Comparison of ENCODE assay signal across 8 cellular contexts in the genomic region with DNA sequence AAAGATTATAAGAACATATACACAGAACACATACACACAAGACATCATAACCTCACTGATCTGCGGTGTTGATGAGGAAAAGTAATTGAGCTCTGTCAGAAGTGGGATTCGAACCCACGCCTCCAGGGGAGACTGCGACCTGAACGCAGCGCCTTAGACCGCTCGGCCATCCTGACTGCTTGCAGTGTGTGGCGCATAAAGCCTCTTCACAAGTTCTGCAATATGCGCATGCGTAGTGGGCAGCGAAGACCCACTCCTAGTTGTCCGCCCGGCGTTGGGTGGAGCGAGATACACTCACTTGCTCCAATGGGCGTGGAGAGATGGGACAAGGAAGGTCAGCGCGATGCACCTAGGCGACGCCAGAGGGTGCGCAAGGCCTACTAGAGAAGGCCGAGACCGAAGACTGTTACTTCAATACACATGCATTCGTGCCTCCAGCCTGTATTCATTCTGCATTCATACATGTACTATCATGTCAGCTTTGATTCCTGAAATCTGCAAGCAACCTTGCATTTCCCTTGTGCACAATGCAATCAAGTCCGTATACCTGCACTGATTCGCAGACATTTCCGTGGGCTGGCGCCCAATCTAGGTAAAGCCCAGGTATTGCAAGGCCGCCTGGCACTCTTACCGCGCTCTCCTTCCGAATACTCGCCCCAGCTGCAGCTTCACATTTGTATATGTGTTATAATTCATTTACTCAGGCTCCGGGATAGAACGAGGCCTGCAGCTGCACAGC. TPM values are rescaled to one million over a fixed set of nuclear protein-coding genes. Genes with fewer than 3 reads are reported as not detected.
A peak's percentile ranks its signal among the peaks of the same experiment; 100 is the strongest.
DNase-seq lines count a peak whose midpoint lies in the region; ATAC-seq and TF ChIP-seq lines count a peak whose summit lies in the region.

No MANE protein-coding gene starts in this region.

- ATAC-seq in GM19023 (IDR thresholded peaks at IDR 0.05; ENCODE audit: unreplicated experiment): peak; percentile 78
- ATAC-seq in HG03280 (IDR thresholded peaks at IDR 0.05; ENCODE audit: unreplicated experiment): peak; percentile 86
- ATAC-seq in activated B cell treated with CpG ODN at 0.5 μM for 24 hours (ENCODE audit: low read depth): peak; percentile 92
- ATAC-seq in central memory CD8-positive, alpha-beta T cell (replicated peaks; ENCODE audit: extremely low read depth, poor library complexity, severe bottlenecking): peak; percentile 81

- no peaks in the 10 kb centered on the region for H3K27me3 Mint-ChIP-seq in activated B cell treated with CpG ODN at 0.5 μM for 24 hours
- no peaks in the 10 kb centered on the region for H3K27me3 Mint-ChIP-seq in central memory CD8-positive, alpha-beta T cell

- intact Hi-C loops in activated B cell treated with CpG ODN at 0.5 μM for 24 hours (cut with micrococcal nuclease): loop anchor here (1.0 to 5.0 kb wide), 19 partner anchors 39 to 707 kb away; a partner anchor contains a TSS

- peak overlapping the region; percentile 68 for H3K4me3 ChIP-seq in smooth muscle cell

- H3K36me3 Mint-ChIP-seq in activated B cell treated with CpG ODN at 0.5 μM for 24 hours (ENCODE audit: low read depth): no peaks in the 10 kb centered on the region
- H3K36me3 Mint-ChIP-seq in central memory CD8-positive, alpha-beta T cell (ENCODE audit: insufficient read depth): peaks cover 7% of the 10 kb centered on the region

- CTCF ChIA-PET in activated B cell treated with CpG ODN at 0.5 μM for 24 hours (lab: Charles Lee): interaction anchor here (0.6 to 6.2 kb wide), 15 partner anchors 11 to 220 kb away, joined by 3 to 215 read pairs (median 4); a partner anchor contains a TSS

- TF ChIP-seq CTCF in AG09319 (IDR thresholded peaks at IDR 0.05; ENCODE audit: low read depth, low read length) (peak; percentile 99), activated B cell treated with CpG ODN at 0.5 μM for 24 hours (IDR thresholded peaks at IDR 0.05) (peak; percentile 75), smooth muscle cell (IDR thresholded peaks at IDR 0.05; ENCODE audit: borderline replicate concordance, insufficient read depth, poor library complexity, severe bottlenecking) (peak; percentile 87)

- no peaks in the 10 kb centered on the region for H3K27me3 ChIP-seq in smooth muscle cell (ENCODE audit: low read depth)

- H3K9me3 Mint-ChIP-seq in activated B cell treated with CpG ODN at 0.5 μM for 24 hours: no peaks in the 10 kb centered on the region
- H3K9me3 Mint-ChIP-seq in central memory CD8-positive, alpha-beta T cell: no peaks in the 10 kb centered on the region

- peak overlapping the region; percentile 84 for H3K4me2 ChIP-seq in smooth muscle cell

- peak overlapping the region; percentile 31 for H2AFZ ChIP-seq in smooth muscle cell (ENCODE audit: low read depth)

- H3K79me2 ChIP-seq in smooth muscle cell (ENCODE audit: low read depth): no peaks in the 10 kb centered on the region

- peak overlapping the region; percentile 72 for H3K27ac ChIP-seq in smooth muscle cell (ENCODE audit: low read depth)

- H3K9me3 ChIP-seq in smooth muscle cell (replicated peaks; ENCODE audit: low read depth): no peaks in the 10 kb centered on the region

- H3K27ac Mint-ChIP-seq in activated B cell treated with CpG ODN at 0.5 μM for 24 hours: no peak overlapping the region
- H3K27ac Mint-ChIP-seq in central memory CD8-positive, alpha-beta T cell (ENCODE audit: low read depth): no peak overlapping the region

- H3K4me1 ChIP-seq in smooth muscle cell (ENCODE audit: low read depth): no peaks in the 10 kb centered on the region

- WGBS in smooth muscle cell (ENCODE audit: low lambda C conversion rate): 4% methylated on average over 36 of the region's 36 CpGs

- no peaks in the 10 kb centered on the region for H3F3A ChIP-seq in smooth muscle cell (ENCODE audit: low read depth)

- H3K9ac ChIP-seq in smooth muscle cell (ENCODE audit: low read depth): peak overlapping the region; percentile 35

- peak; percentile 98 for DNase-seq in AG09319 (ENCODE audit: extremely low read depth, low read depth)
- peak; percentile 94 for DNase-seq in NCI-H226
- DNase-seq in activated B cell treated with CpG ODN at 0.5 μM for 24 hours: peak; percentile 100
- DNase-seq in central memory CD8-positive, alpha-beta T cell (ENCODE audit: low spot score in 2 of 2): peak; percentile 100
- DNase-seq in inferior parietal cortex (ENCODE audit: extremely low spot score): peak; percentile 99
- DNase-seq in smooth muscle cell (lab: John Stamatoyannopoulos, UW; ENCODE audit: unreplicated experiment): peak; percentile 99

- POLR2A ChIA-PET in activated B cell treated with CpG ODN at 0.5 μM for 24 hours (lab: Charles Lee): interaction anchor here (0.5 to 2.6 kb wide), 19 partner anchors 14 to 703 kb away, joined by 3 to 63 read pairs (median 5); a partner anchor contains a TSS

- no peaks in the 10 kb centered on the region for H4K20me1 ChIP-seq in smooth muscle cell (ENCODE audit: low read depth)

- H3K4me3 Mint-ChIP-seq in activated B cell treated with CpG ODN at 0.5 μM for 24 hours: no peak overlapping the region
- H3K4me3 Mint-ChIP-seq in central memory CD8-positive, alpha-beta T cell: no peak overlapping the region

- no peaks in the 10 kb centered on the region for H3K36me3 ChIP-seq in smooth muscle cell (ENCODE audit: low read depth)

- H3K4me1 Mint-ChIP-seq in activated B cell treated with CpG ODN at 0.5 μM for 24 hours: peaks cover 32% of the 10 kb centered on the region
- H3K4me1 Mint-ChIP-seq in central memory CD8-positive, alpha-beta T cell: peaks cover 12% of the 10 kb centered on the region

RNA-seq across cellular contexts. Expression of a gene that starts 16.1 kb away (rescaled TPM):
- total RNA-seq in activated B cell treated with CpG ODN at 0.5 μM for 24 hours: not detected in 2 replicates
- 0.81 TPM in 1 of 2 replicates, not detected in the other for total RNA-seq in smooth muscle cell
- polyA plus RNA-seq in smooth muscle cell: 0.33 and 0.59 TPM in 2 replicates

RNA-seq across cellular contexts. Expression of a gene that starts 55.5 kb away (rescaled TPM):
- 27.1 and 29.4 TPM in 2 replicates for total RNA-seq in activated B cell treated with CpG ODN at 0.5 μM for 24 hours
- total RNA-seq in smooth muscle cell: 78.1 and 85.6 TPM in 2 replicates
- 68.9 and 88.0 TPM in 2 replicates for polyA plus RNA-seq in smooth muscle cell

RNA-seq across cellular contexts. Expression of a gene that starts 58.0 kb away (rescaled TPM):
- 276 and 288 TPM in 2 replicates for total RNA-seq in activated B cell treated with CpG ODN at 0.5 μM for 24 hours
- total RNA-seq in smooth muscle cell: not detected in 2 replicates
- not detected in 2 replicates for polyA plus RNA-seq in smooth muscle cell

Comparison
In these comparisons a context has a peak if more than half of its experiments do, and no peak if none do; other contexts are left out.
1. Peak in every context shown above with its lines: DNase-seq, ATAC-seq, H3K4me3 ChIP-seq and H3K27ac ChIP-seq.
2. RNA of a gene that starts 58.0 kb away (total RNA-seq): 276 to 288 TPM in activated B cell treated with CpG ODN at 0.5 μM for 24 hours; not detected in smooth muscle cell; every median in the first group is over 100 times any median in the second.